ENCODE assay signal across 10 cellular contexts in genomic region chr17:39626671-39627169, GRCh38. TPM values are rescaled to one million over a fixed set of nuclear protein-coding genes. Genes with fewer than 3 reads are reported as not detected.
A peak's percentile ranks its signal among the peaks of the same experiment; 100 is the strongest.
DNase-seq lines count a peak whose midpoint lies in the region; ATAC-seq, FAIRE-seq and TF ChIP-seq lines count a peak whose summit lies in the region.
"Had no signal": no experiment of that assay in that cellular context is flagged by ENCODE, and none has a peak within 500 bp of the region (broad histone marks: within the 10 kb centered on the region; RNA-seq: fewer than 3 reads in every experiment).

Gene PPP1R1B, plus strand, starts transcription at chr17:39626952. Its CDS starts 441 bp downstream, at chr17:39627393.

- no peak for ATAC-seq in Panc1
- ATAC-seq in HG03457 (IDR thresholded peaks at IDR 0.05; ENCODE audit: unreplicated experiment): no peak
- no peak for ATAC-seq in GM21619 (IDR thresholded peaks at IDR 0.05; ENCODE audit: unreplicated experiment)

- no peaks in the 10 kb centered on the region for H4K20me1 ChIP-seq in BLaER1

- H3K9me3 ChIP-seq in BLaER1 (no peaks in the 10 kb centered on the region), Panc1 (ENCODE audit: control insufficient read depth, insufficient read depth, low read depth, low read length) (no peaks in the 10 kb centered on the region)

- CTCF ChIA-PET in Panc1 (lab: Charles Lee): interaction anchor here (1.4 kb wide), 1 partner anchor 45 kb away, joined by 3 read pairs; no protein-coding TSS in a partner anchor

- peaks cover 57% of the 10 kb centered on the region for H3K27me3 Mint-ChIP-seq in osteocyte (ENCODE audit: unreplicated experiment)
- peaks cover 46% of the 10 kb centered on the region for H3K27me3 Mint-ChIP-seq in activated T-helper 1 cell treated with anti-CD3 and anti-CD28 coated beads, Interleukin-12 subunit alpha, Interleukin-12 subunit beta, Interleukin-2, Interleukin-4 antibody, amounts not matched to agents 30 ng/mL and 10 ng/mL and 1 ng/mL, durations not matched to agents 14 hours and 24 hours and 36 hours (ENCODE audit: insufficient read depth)

- no peak for FAIRE-seq in D721Med (lab: Jason Lieb, UNC)

- no peak within 1 kb of the TSS for H3K27ac ChIP-seq in BLaER1
- peak within 1 kb of the TSS; percentile 48 for H3K27ac ChIP-seq in Panc1 (ENCODE audit: low read length)

- no peaks in the 10 kb centered on the region for H3K9me3 Mint-ChIP-seq in osteocyte (ENCODE audit: unreplicated experiment)
- no peaks in the 10 kb centered on the region for H3K9me3 Mint-ChIP-seq in activated T-helper 1 cell treated with anti-CD3 and anti-CD28 coated beads, Interleukin-12 subunit alpha, Interleukin-12 subunit beta, Interleukin-2, Interleukin-4 antibody, amounts not matched to agents 30 ng/mL and 10 ng/mL and 1 ng/mL, durations not matched to agents 14 hours and 24 hours and 36 hours

- TSS peak; percentile 94 for BruUV-seq in Panc1 (replicated peaks; lab: Mats Ljungman, UMichigan)

- in situ Hi-C loops in Panc1 (cut with HindIII; ENCODE audit: low pct_unique_long_range_greater_than_20kb, low sequenced_read_pairs): no loop called here

- H3K4me3 Mint-ChIP-seq in osteocyte (ENCODE audit: unreplicated experiment): peak within 1 kb of the TSS; percentile 65
- no peak within 1 kb of the TSS for H3K4me3 Mint-ChIP-seq in activated T-helper 1 cell treated with anti-CD3 and anti-CD28 coated beads, Interleukin-12 subunit alpha, Interleukin-12 subunit beta, Interleukin-2, Interleukin-4 antibody, amounts not matched to agents 30 ng/mL and 10 ng/mL and 1 ng/mL, durations not matched to agents 14 hours and 24 hours and 36 hours

- H3K4me1 ChIP-seq in BLaER1: peaks cover 61% of the 10 kb centered on the region
- H3K4me1 ChIP-seq in Panc1 (ENCODE audit: control insufficient read depth, insufficient read depth, low read length): peaks cover 13% of the 10 kb centered on the region

- H3K36me3 ChIP-seq in BLaER1: no peaks in the 10 kb centered on the region
- H3K36me3 ChIP-seq in Panc1 (ENCODE audit: control insufficient read depth, insufficient read depth, low read length): no peaks in the 10 kb centered on the region

- H3K27ac Mint-ChIP-seq in osteocyte (ENCODE audit: unreplicated experiment): no peak within 1 kb of the TSS
- no peak within 1 kb of the TSS for H3K27ac Mint-ChIP-seq in activated T-helper 1 cell treated with anti-CD3 and anti-CD28 coated beads, Interleukin-12 subunit alpha, Interleukin-12 subunit beta, Interleukin-2, Interleukin-4 antibody, amounts not matched to agents 30 ng/mL and 10 ng/mL and 1 ng/mL, durations not matched to agents 14 hours and 24 hours and 36 hours

- H3K4me3 ChIP-seq in BLaER1 (0 out of 2 replicates have a peak within 1 kb of the TSS, but pooled peaks have one; percentile 31), Panc1 (ENCODE audit: low read depth in 2 of 2, low read length in 2 of 2) (peak within 1 kb of the TSS; percentile 38 to 52), fibroblast of mammary gland (ENCODE audit: control insufficient read depth, low read depth, low read length) (peak within 1 kb of the TSS; percentile 4)

- no peak for DNase-seq in Panc1 (ENCODE audit: low read depth, low spot score)
- no peak for DNase-seq in fibroblast of mammary gland (ENCODE audit: low read depth)
- no peak for DNase-seq in osteocyte (ENCODE audit: extremely low spot score, unreplicated experiment)
- DNase-seq in D721Med (ENCODE audit: insufficient read length, low spot score): no peak
- no peak for DNase-seq in activated T-helper 1 cell treated with anti-CD3 and anti-CD28 coated beads, Interleukin-12 subunit alpha, Interleukin-12 subunit beta, Interleukin-2, Interleukin-4 antibody, amounts not matched to agents 30 ng/mL and 10 ng/mL and 1 ng/mL, durations not matched to agents 14 hours and 24 hours and 36 hours (ENCODE audit: low spot score)
- DNase-seq: NCI-H526 treated with DMSO at 0.1 percent for 48 hours had no signal

- peak within 1 kb of the TSS; percentile 71 for H3K4me2 ChIP-seq in BLaER1

- intact Hi-C loops in Panc1 (cut with micrococcal nuclease; ENCODE audit: unreplicated experiment): loop anchor here (5.0 kb wide), 1 partner anchor 126 kb away; no protein-coding TSS in a partner anchor
- intact Hi-C loops in activated T-helper 1 cell treated with anti-CD3 and anti-CD28 coated beads, Interleukin-12 subunit alpha, Interleukin-12 subunit beta, Interleukin-2, Interleukin-4 antibody, amounts not matched to agents 30 ng/mL and 10 ng/mL and 1 ng/mL, durations not matched to agents 14 hours and 24 hours and 36 hours (cut with micrococcal nuclease): loop anchor here (10.0 kb wide), 1 partner anchor 422 kb away; the partner anchor contains the start of gene RPL19

- H3K9ac ChIP-seq in BLaER1: no peak within 1 kb of the TSS

- POLR2A ChIA-PET in Panc1 (lab: Charles Lee): no interaction called here

- H3K27me3 ChIP-seq in BLaER1: peaks cover 26% of the 10 kb centered on the region
- H3K27me3 ChIP-seq in Panc1 (ENCODE audit: control insufficient read depth, insufficient read depth, low read length): no peaks in the 10 kb centered on the region

- H3K4me1 Mint-ChIP-seq in osteocyte (ENCODE audit: unreplicated experiment): peaks cover 19% of the 10 kb centered on the region
- H3K4me1 Mint-ChIP-seq in activated T-helper 1 cell treated with anti-CD3 and anti-CD28 coated beads, Interleukin-12 subunit alpha, Interleukin-12 subunit beta, Interleukin-2, Interleukin-4 antibody, amounts not matched to agents 30 ng/mL and 10 ng/mL and 1 ng/mL, durations not matched to agents 14 hours and 24 hours and 36 hours (ENCODE audit: low read depth): peaks cover 35% of the 10 kb centered on the region

- H3K36me3 Mint-ChIP-seq in osteocyte (ENCODE audit: unreplicated experiment): no peaks in the 10 kb centered on the region
- H3K36me3 Mint-ChIP-seq in activated T-helper 1 cell treated with anti-CD3 and anti-CD28 coated beads, Interleukin-12 subunit alpha, Interleukin-12 subunit beta, Interleukin-2, Interleukin-4 antibody, amounts not matched to agents 30 ng/mL and 10 ng/mL and 1 ng/mL, durations not matched to agents 14 hours and 24 hours and 36 hours (ENCODE audit: low read depth): no peaks in the 10 kb centered on the region

- TF ChIP-seq CTCF in Panc1 (IDR thresholded peaks at IDR 0.05) (no peak), fibroblast of mammary gland (conservative IDR thresholded peaks at IDR 0.05; ENCODE audit: control insufficient read depth, insufficient read depth, low read depth, low read length) (no peak), osteocyte (IDR thresholded peaks at IDR 0.05) (no peak), D721Med (IDR thresholded peaks at IDR 0.05; ENCODE audit: insufficient read depth, missing control alignments) (no peak)

RNA-seq across cellular contexts. Expression of gene PPP1R1B, which starts in this region (rescaled TPM):
- total RNA-seq in Panc1 (2021; ENCODE audit: unreplicated experiment) (45.7 TPM), osteocyte (4.5 and 6.0 TPM in 2 replicates)
- 80.3 TPM for polyA plus RNA-seq in Panc1 (2012; ENCODE audit: insufficient read length)
- total RNA-seq in activated T-helper 1 cell treated with anti-CD3 and anti-CD28 coated beads, Interleukin-12 subunit alpha, Interleukin-12 subunit beta, Interleukin-2, Interleukin-4 antibody, amounts not matched to agents 30 ng/mL and 10 ng/mL and 1 ng/mL, durations not matched to agents 14 hours and 24 hours and 36 hours: not detected in 2 replicates
- total RNA-seq: lung microvascular endothelial cell had no signal
